17 cellular contexts compared by ENCODE assay signal in the genomic region with DNA sequence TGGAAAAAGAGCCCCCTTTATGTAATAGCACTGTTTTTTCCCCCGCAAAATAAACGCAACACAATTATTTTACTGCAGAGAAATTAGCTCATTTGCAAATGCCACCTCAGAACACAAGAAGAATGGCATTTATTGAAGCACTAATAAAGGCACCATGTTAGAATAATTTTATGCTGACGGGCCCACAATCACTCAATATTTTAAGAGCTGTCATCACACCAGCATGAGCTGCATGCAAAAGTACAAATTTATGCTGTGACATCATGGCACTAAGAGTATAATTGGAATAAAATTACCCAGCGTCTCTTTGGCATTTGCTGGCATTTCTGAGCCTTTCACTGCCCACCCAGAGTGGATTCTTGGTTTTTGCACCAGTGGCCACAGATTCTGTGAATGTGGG.
"Had no signal": no experiment of that assay in that cellular context is flagged by ENCODE, and none has a peak within 500 bp of the region (broad histone marks: within the 10 kb centered on the region; RNA-seq: fewer than 3 reads in every experiment).

No MANE protein-coding gene starts in this region.

- H3K27ac Mint-ChIP-seq: dendritic cell treated with granulocyte-macrophage colony-stimulating factor and Interleukin-4, amounts not matched to agents 40 ng/mL and 50 ng/mL, for 4 days had no signal

- H3K27ac ChIP-seq: colonic mucosa, esophagus muscularis mucosa, gastrocnemius medialis, heart right ventricle, left lung, lower lobe of right lung had no signal

- DNase-seq: colonic mucosa; cortex of kidney; effector CD8-positive, alpha-beta T cell; foreskin fibroblast; foreskin melanocyte; gastrocnemius medialis; glutamatergic neuron; heart right ventricle; hippocampal formation; left cardiac atrium; left lung; left ventricle myocardium superior; lower lobe of right lung; mesenchymal stem cell; midbrain had no signal

- H3K36me3 ChIP-seq: colonic mucosa, esophagus muscularis mucosa, gastrocnemius medialis, heart right ventricle, left lung, lower lobe of right lung had no signal

- ATAC-seq: gastrocnemius medialis, heart right ventricle, left cardiac atrium, left lung, left ventricle myocardium superior, lower lobe of right lung had no signal

- H3K4me1 ChIP-seq: colonic mucosa, left lung, lower lobe of right lung had no signal

- H3K4me3 Mint-ChIP-seq: dendritic cell treated with granulocyte-macrophage colony-stimulating factor and Interleukin-4, amounts not matched to agents 40 ng/mL and 50 ng/mL, for 4 days had no signal

- H3K4me3 ChIP-seq: colonic mucosa, esophagus muscularis mucosa, gastrocnemius medialis, heart right ventricle, left lung, lower lobe of right lung had no signal

- H3K9me3 ChIP-seq: colonic mucosa, esophagus muscularis mucosa, gastrocnemius medialis, heart right ventricle, left lung, lower lobe of right lung had no signal

- H3K27me3 ChIP-seq: colonic mucosa, esophagus muscularis mucosa, gastrocnemius medialis, heart right ventricle, left lung had no signal

- H3K27me3 Mint-ChIP-seq: dendritic cell treated with granulocyte-macrophage colony-stimulating factor and Interleukin-4, amounts not matched to agents 40 ng/mL and 50 ng/mL, for 4 days had no signal
